In the genomic region with DNA sequence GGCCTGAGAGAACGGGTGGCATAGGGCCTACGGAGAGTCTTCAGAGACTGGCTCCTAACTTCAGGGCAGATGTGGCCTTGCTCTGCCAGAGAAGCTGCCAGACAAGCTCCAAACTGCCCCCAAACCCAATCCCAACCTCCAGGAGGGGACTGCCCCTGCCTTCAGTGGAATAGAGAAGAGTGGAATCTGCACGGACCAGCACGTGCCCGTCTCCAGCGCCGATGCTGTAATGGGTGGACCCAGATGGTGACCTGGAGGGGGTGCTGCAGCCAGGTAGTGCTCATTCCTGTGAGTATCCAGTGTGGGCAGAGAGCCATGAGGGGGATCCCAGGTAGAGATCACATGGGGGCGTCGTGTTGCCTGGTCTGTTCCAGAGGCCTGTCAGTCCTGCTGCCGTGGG, we compare ENCODE assay signal across 1 cellular context.
TF ChIP-seq lines count a peak whose summit lies in the region.

No MANE protein-coding gene starts in this region.

TF ChIP-seq in HepG2, 621 proteins besides CTCF, POLR2A, EP300 and RAD21 (continued from another document):
- TF ChIP-seq, protein P1, sequence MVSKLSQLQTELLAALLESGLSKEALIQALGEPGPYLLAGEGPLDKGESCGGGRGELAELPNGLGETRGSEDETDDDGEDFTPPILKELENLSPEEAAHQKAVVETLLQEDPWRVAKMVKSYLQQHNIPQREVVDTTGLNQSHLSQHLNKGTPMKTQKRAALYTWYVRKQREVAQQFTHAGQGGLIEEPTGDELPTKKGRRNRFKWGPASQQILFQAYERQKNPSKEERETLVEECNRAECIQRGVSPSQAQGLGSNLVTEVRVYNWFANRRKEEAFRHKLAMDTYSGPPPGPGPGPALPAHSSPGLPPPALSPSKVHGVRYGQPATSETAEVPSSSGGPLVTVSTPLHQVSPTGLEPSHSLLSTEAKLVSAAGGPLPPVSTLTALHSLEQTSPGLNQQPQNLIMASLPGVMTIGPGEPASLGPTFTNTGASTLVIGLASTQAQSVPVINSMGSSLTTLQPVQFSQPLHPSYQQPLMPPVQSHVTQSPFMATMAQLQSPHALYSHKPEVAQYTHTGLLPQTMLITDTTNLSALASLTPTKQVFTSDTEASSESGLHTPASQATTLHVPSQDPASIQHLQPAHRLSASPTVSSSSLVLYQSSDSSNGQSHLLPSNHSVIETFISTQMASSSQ (IDR thresholded peaks at IDR 0.05; ENCODE audit: low read depth) = no peak
- TF ChIP-seq, protein P1 (CRISPR knock-in tag; IDR thresholded peaks at IDR 0.05; ENCODE audit: borderline replicate concordance) = no peak
- TF ChIP-seq ZNF563 (CRISPR knock-in tag; IDR thresholded peaks at IDR 0.05) = no peak
- TF ChIP-seq ZNF747 (CRISPR knock-in tag; IDR thresholded peaks at IDR 0.05; ENCODE audit: borderline replicate concordance) = no peak
